Comparison of ENCODE assay signal across 22 cellular contexts in genomic region chr4:26441110-26441509, GRCh38. TPM values are rescaled to one million over a fixed set of nuclear protein-coding genes. Genes with fewer than 3 reads are reported as not detected.
DNase-seq lines count a peak whose midpoint lies in the region; ATAC-seq, FAIRE-seq and TF ChIP-seq lines count a peak whose summit lies in the region.
"Had no signal": no experiment of that assay in that cellular context is flagged by ENCODE, and none has a peak within 500 bp of the region (broad histone marks: within the 10 kb centered on the region; RNA-seq: fewer than 3 reads in every experiment).

No MANE protein-coding gene starts in this region.

- H3K36me3 ChIP-seq in GM12878 (ENCODE audit: control insufficient read depth in 2 of 2, insufficient read depth in 2 of 2, low read length in 1 of 2), result no peaks in the 10 kb centered on the region; a peak in 1 of 4 replicates
- peaks cover 6 to 8% (median 7%) of the 10 kb centered on the region in 3 donors for H3K36me3 ChIP-seq in tibial artery

- no TSS peak for BruUV-seq in GM12878 (replicated peaks; lab: Mats Ljungman, UMichigan)

- 80% methylated on average over 6 of the region's 6 CpGs for WGBS in GM12878 (ENCODE audit: insufficient coverage, insufficient replicate concordance, low lambda C conversion rate, missing lambda C conversion rate)

- no peaks in the 10 kb centered on the region for H3K27me3 ChIP-seq in GM12878 (replicated peaks in 1 of 2; ENCODE audit: control insufficient read depth in 2 of 2, insufficient read depth in 2 of 2, low read length in 1 of 2)
- H3K27me3 ChIP-seq in tibial artery, result no peaks in the 10 kb centered on the region

- TF ChIP-seq EP300 in GM12878 (IDR thresholded peaks at IDR 0.05; ENCODE audit: borderline replicate concordance in 1 of 2, control insufficient read depth in 1 of 2, low read depth in 2 of 2, low read length in 2 of 2), result no peak

- H3K79me2 ChIP-seq in GM12878 (ENCODE audit: control insufficient read depth, insufficient read depth, low read length), result no peaks in the 10 kb centered on the region

- no peaks in the 10 kb centered on the region for H4K20me1 ChIP-seq in GM12878 (ENCODE audit: control insufficient read depth, insufficient read depth)

- TF ChIP-seq POLR2A in GM12878 (IDR thresholded peaks at IDR 0.05; ENCODE audit: low read depth, low read length) (no peak), GM12891 (IDR thresholded peaks at IDR 0.05; ENCODE audit: low read depth, low read length) (no peak)

- TF ChIP-seq CTCF in GM12878 (IDR thresholded peaks at IDR 0.05 in 2 of 3, conservative IDR thresholded peaks at IDR 0.05 in 1 of 3; ENCODE audit: control insufficient read depth in 2 of 3, extremely low read depth in 1 of 3, insufficient read depth in 1 of 3, low read depth in 3 of 3, low read length in 3 of 3) (no peak), tibial artery (IDR thresholded peaks at IDR 0.05) (no peak)

- intact Hi-C loops in GM12878 (cut with micrococcal nuclease; ENCODE audit: unreplicated experiment) (no loop called here), tibial artery (cut with DNase I; ENCODE audit: low total_unique reads) (no loop called here)

- no peak overlapping the region for H3K4me3 ChIP-seq in GM12878
- H3K4me3 ChIP-seq in skeletal muscle cell (ENCODE audit: low read depth, low read length), result no peak overlapping the region
- H3K4me3 ChIP-seq in tibial artery, result no peak overlapping the region

- no peaks in the 10 kb centered on the region for H3K9me3 ChIP-seq in GM12878 (replicated peaks; ENCODE audit: control insufficient read depth, insufficient read depth, low read length)
- peaks cover 0 to 11% (median 0%) of the 10 kb centered on the region in 3 donors for H3K9me3 ChIP-seq in tibial artery

- RAD21 ChIA-PET in GM12878 (lab: Charles Lee; ENCODE audit: unreplicated experiment), result no interaction called here

- no peak overlapping the region for H3K9ac ChIP-seq in GM12878 (ENCODE audit: control insufficient read depth, insufficient read depth, low read length)

- FAIRE-seq in GM12878 (lab: Jason Lieb, UNC) (no peak), GM12891 (lab: Jason Lieb, UNC) (no peak)

- in situ Hi-C loops in GM12878 (cut with MboI), result no loop called here

- POLR2A ChIA-PET in GM12878 (lab: Charles Lee), result no interaction called here

- no peak for ATAC-seq in GM12878

- TF ChIP-seq RAD21 in GM12878 (IDR thresholded peaks at IDR 0.05; ENCODE audit: insufficient read depth, low read depth, low read length), result no peak

- H3K27ac ChIP-seq in GM12878 (ENCODE audit: control insufficient read depth, insufficient read depth), result no peak overlapping the region
- no peak overlapping the region for H3K27ac ChIP-seq in tibial artery

- H3K4me2 ChIP-seq in GM12878 (ENCODE audit: control insufficient read depth, insufficient read depth), result no peak overlapping the region

- SMC1A ChIA-PET in GM12878 (lab: Charles Lee; ENCODE audit: uncharacterized antibody, unreplicated experiment), result interaction anchor here (1.4 kb wide), 1 partner anchor 10 kb away, joined by 3 read pairs; no protein-coding TSS in a partner anchor

- peak; percentile 12 for DNase-seq in NCI-H2029 (lab: John Stamatoyannopoulos, UW)
- no peak for DNase-seq in NCI-H2029 treated with DMSO at 0.1 percent for 48 hours (lab: John Stamatoyannopoulos, UW)
- DNase-seq in GM12878 (ENCODE audit: low read depth, low spot score), result no peak
- peak; percentile 24 for DNase-seq in foreskin melanocyte
- peak; percentile 19 for DNase-seq in skeletal muscle cell (ENCODE audit: low read depth)
- DNase-seq in germinal center (ENCODE audit: low spot score), result no peak
- DNase-seq in tibial artery, result no peak
- DNase-seq in GM12891 (ENCODE audit: insufficient read length, low spot score), result no peak
- DNase-seq: activated B cell treated with CpG ODN at 0.5 μM for 24 hours; activated CD8-positive, alpha-beta memory T cell treated with anti-CD3 and anti-CD28 coated beads for 24 hours; aorta; CD4-positive, CD25-positive, alpha-beta regulatory T cell; effector CD4-positive, alpha-beta T cell; glutamatergic neuron; H9; MV-4-11; NCI-H748 treated with DMSO at 0.1 percent for 48 hours; nucleus accumbens; RPMI8226; stimulated activated CD4-positive, alpha-beta T cell treated with anti-CD3 and anti-CD28 coated beads, Interleukin-4, amount 100 ng/mL, for 24 hours had no signal

- no peaks in the 10 kb centered on the region for H3K4me1 ChIP-seq in GM12878 (ENCODE audit: control insufficient read depth, insufficient read depth, low read length)
- H3K4me1 ChIP-seq in tibial artery, result no peaks in the 10 kb centered on the region

- CTCF ChIA-PET in GM12878 (lab: Yijun Ruan, JAX), result no interaction called here

- H2AFZ ChIP-seq in GM12878 (ENCODE audit: control insufficient read depth, low read depth, low read length), result no peak overlapping the region

TF ChIP-seq in GM12878, 131 proteins besides CTCF, POLR2A, EP300 and RAD21:
- TF ChIP-seq CHD4 (IDR thresholded peaks at IDR 0.05) (no peak), POLR2AphosphoS5 (IDR thresholded peaks at IDR 0.05; ENCODE audit: low read length) (0 out of 2 replicates have a peak, but pooled peaks have one; percentile 33), POLR2AphosphoS2 (IDR thresholded peaks at IDR 0.05; ENCODE audit: low read depth, low read length) (peak; percentile 23; the same call in 1 of the 2 replicates)

TF ChIP-seq in GM12891, 5 proteins besides CTCF, POLR2A, EP300 and RAD21:
- TF ChIP-seq SPI1 (IDR thresholded peaks at IDR 0.05; ENCODE audit: low read depth, low read length), result no peak
- TF ChIP-seq POLR2AphosphoS5 (IDR thresholded peaks at IDR 0.05; ENCODE audit: low read depth, low read length), result no peak
- no peak for TF ChIP-seq TAF1 (IDR thresholded peaks at IDR 0.05; ENCODE audit: low read depth, low read length)
- no peak for TF ChIP-seq PAX5 (IDR thresholded peaks at IDR 0.05; ENCODE audit: insufficient read depth, low read length, severe bottlenecking)
- TF ChIP-seq POU2F2 (IDR thresholded peaks at IDR 0.05; ENCODE audit: low read depth, low read length), result no peak

RNA-seq across cellular contexts. Expression of gene CCKAR, which starts 49.2 kb away (rescaled TPM):
- not detected in 2 replicates for total RNA-seq in GM12878 (2013; cell fraction: nucleolus; rRNA removed)
- not detected in 2 replicates for total RNA-seq in GM12878 (2014; rRNA removed)
- not detected in 2 replicates for total RNA-seq in GM12878 (2014; rRNA removed; fragmentation: Illumina TruSeq; extraction: Trizol)
- not detected in 2 replicates for total RNA-seq in GM12878 (2021)
- not detected for polyA plus RNA-seq in GM12878 (2011; ENCODE audit: low read depth)
- polyA plus RNA-seq in GM12878 (2011; rRNA removed), result not detected in 2 replicates
- polyA plus RNA-seq in GM12878 (2011; cell fraction: cytosol; rRNA removed), result not detected in 2 replicates
- polyA plus RNA-seq in GM12878 (2011; cell fraction: nucleus; rRNA removed), result not detected in 2 replicates
- not detected in 2 replicates for polyA plus RNA-seq in GM12878 (2012)
- not detected in 2 replicates for polyA plus RNA-seq in GM12878 (2014; fragmentation: Illumina TruSeq; extraction: Trizol)
- polyA plus RNA-seq in GM12878 (2014; fragmentation: Nextera tagmentation; extraction: Ambion mirVana), result not detected
- not detected in 2 replicates for polyA plus RNA-seq in GM12878 (2014; rRNA removed)
- not detected for polyA plus RNA-seq in GM12878 (2016; fragmentation: Nextera tagmentation; extraction: Ambion mirVana)
- polyA minus RNA-seq in GM12878 (2011; rRNA and poly(A)+ RNA removed), result not detected in 2 replicates
- not detected in 2 replicates for polyA minus RNA-seq in GM12878 (2011; cell fraction: cytosol; rRNA and poly(A)+ RNA removed)
- not detected in 2 replicates for polyA minus RNA-seq in GM12878 (2011; cell fraction: nucleus; rRNA and poly(A)+ RNA removed)
- not detected for polyA plus RNA-seq in GM12891 (2012; ENCODE audit: low read depth, missing spikeins)
- total RNA-seq: A172; activated B cell treated with CpG ODN at 0.5 μM for 24 hours; aorta; CD4-positive, CD25-positive, alpha-beta regulatory T cell; H9; mesenteric fat pad had no signal
- polyA plus RNA-seq: aorta; CD4-positive, CD25-positive, alpha-beta regulatory T cell had no signal

Comparison
In these comparisons a context has a peak if more than half of its experiments do, and no peak if none do; other contexts are left out.
1. DNase-seq: peak in NCI-H2029 (single experiment), foreskin melanocyte (single experiment) and skeletal muscle cell (single experiment); none in NCI-H2029 treated with DMSO at 0.1 percent for 48 hours (single experiment), GM12878 (single experiment), germinal center (single experiment), tibial artery (0 of 2) and GM12891 (single experiment).